In genomic region chr15:69920232-69920631, GRCh38 we compare ENCODE assay signal across 17 cellular contexts.
"Had no signal": no experiment of that assay in that cellular context is flagged by ENCODE, and none has a peak within 500 bp of the region (broad histone marks: within the 10 kb centered on the region; RNA-seq: fewer than 3 reads in every experiment).

No MANE protein-coding gene starts in this region.

- H3K9me3 Mint-ChIP-seq: type B pancreatic cell had no signal

- H3K4me1 Mint-ChIP-seq: activated naive CD4-positive, alpha-beta T cell treated with anti-CD3 and anti-CD28 coated beads, Interleukin-2, amount 10 ng/mL, durations not matched to agents 7 days and 5 days had no signal

- H3K36me3 Mint-ChIP-seq: activated naive CD4-positive, alpha-beta T cell treated with anti-CD3 and anti-CD28 coated beads, Interleukin-2, amount 10 ng/mL, durations not matched to agents 7 days and 5 days had no signal

- DNase-seq: activated B cell treated with CpG ODN at 0.5 μM for 24 hours; activated CD4-positive, alpha-beta memory T cell treated with anti-CD3 and anti-CD28 coated beads for 36 hours; activated CD4-positive, alpha-beta T cell treated with anti-CD3 and anti-CD28 coated beads for 4 hours; activated naive CD4-positive, alpha-beta T cell treated with anti-CD3 and anti-CD28 coated beads, Interleukin-2, amount 10 ng/mL, durations not matched to agents 7 days and 5 days; activated T-cell treated with anti-CD3 and anti-CD28 coated beads, Interleukin-2, amount 50 U/mL, for 4 hours; cerebellar nuclear complex; effector memory CD8-positive, alpha-beta T cell; foreskin keratinocyte; islet precursor cell; occipital lobe; testis had no signal

- H3K27me3 ChIP-seq: testis had no signal

- H3K4me3 ChIP-seq: lung, testis had no signal

- ATAC-seq: activated T-cell treated with anti-CD3 and anti-CD28 coated beads, Interleukin-2, amount 50 U/mL, for 4 hours; effector memory CD8-positive, alpha-beta T cell; foreskin keratinocyte; natural killer cell treated with Interleukin-12 subunit alpha and Interleukin-12 subunit beta and Interleukin-15 and Interleukin-18, amount 100 ng/mL, for 72 hours had no signal

- H3K27me3 Mint-ChIP-seq: activated B cell treated with CpG ODN at 0.5 μM for 24 hours; activated CD4-positive, alpha-beta memory T cell treated with anti-CD3 and anti-CD28 coated beads for 36 hours had no signal

- H3K4me1 ChIP-seq: foreskin keratinocyte, testis had no signal

- H3K27ac ChIP-seq: foreskin keratinocyte, testis had no signal

- H3K4me3 Mint-ChIP-seq: activated B cell treated with CpG ODN at 0.5 μM for 24 hours; activated CD4-positive, alpha-beta memory T cell treated with anti-CD3 and anti-CD28 coated beads for 36 hours; activated naive CD4-positive, alpha-beta T cell treated with anti-CD3 and anti-CD28 coated beads, Interleukin-2, amount 10 ng/mL, durations not matched to agents 7 days and 5 days; activated T-cell treated with anti-CD3 and anti-CD28 coated beads, Interleukin-2, amount 50 U/mL, for 4 hours; dendritic cell treated with granulocyte-macrophage colony-stimulating factor and Interleukin-4, amounts not matched to agents 40 ng/mL and 50 ng/mL, for 4 days; effector memory CD8-positive, alpha-beta T cell; mesothelial cell of epicardium; natural killer cell treated with Interleukin-12 subunit alpha and Interleukin-12 subunit beta and Interleukin-15 and Interleukin-18, amount 100 ng/mL, for 72 hours; T-helper 2 cell treated with Interferon-gamma antibody and Interleukin-4, amounts not matched to agents 5 μg/mL and 100 μg/mL, for 36 hours; type B pancreatic cell had no signal

- H3K9me3 ChIP-seq: testis had no signal

- H3K27ac Mint-ChIP-seq: activated CD4-positive, alpha-beta memory T cell treated with anti-CD3 and anti-CD28 coated beads for 36 hours; activated naive CD4-positive, alpha-beta T cell treated with anti-CD3 and anti-CD28 coated beads, Interleukin-2, amount 10 ng/mL, durations not matched to agents 7 days and 5 days; dendritic cell treated with granulocyte-macrophage colony-stimulating factor and Interleukin-4, amounts not matched to agents 40 ng/mL and 50 ng/mL, for 4 days; effector memory CD8-positive, alpha-beta T cell; mesothelial cell of epicardium; natural killer cell treated with Interleukin-12 subunit alpha and Interleukin-12 subunit beta and Interleukin-15 and Interleukin-18, amount 100 ng/mL, for 72 hours; T-helper 2 cell treated with Interferon-gamma antibody and Interleukin-4, amounts not matched to agents 5 μg/mL and 100 μg/mL, for 36 hours; type B pancreatic cell had no signal
